ENCODE assay signal across 17 cellular contexts in genomic region chr14:80862983-80863382, GRCh38.
DNase-seq lines count a peak whose midpoint lies in the region; ATAC-seq and TF ChIP-seq lines count a peak whose summit lies in the region.
"Had no signal": no experiment of that assay in that cellular context is flagged by ENCODE, and none has a peak within 500 bp of the region (broad histone marks: within the 10 kb centered on the region; RNA-seq: fewer than 3 reads in every experiment).

No MANE protein-coding gene starts in this region.

- H4K20me1 ChIP-seq in DND-41 (ENCODE audit: insufficient read depth, low read length): no peaks in the 10 kb centered on the region

- H3K4me3 ChIP-seq in DND-41 (ENCODE audit: low read depth in 1 of 2, low read length in 2 of 2): no peak overlapping the region
- no peak overlapping the region for H3K4me3 ChIP-seq in choroid plexus epithelial cell (ENCODE audit: low read depth, low read length)
- H3K4me3 ChIP-seq: left lung, upper lobe of left lung had no signal

- peaks cover 6% of the 10 kb centered on the region for H3K9me3 Mint-ChIP-seq in neural crest cell
- H3K9me3 Mint-ChIP-seq in stimulated activated memory B cell treated with anti-CD40 and anti-IgM and Interleukin-4, amounts not matched to agents 10 μg/mL and 1 μg/mL and 100 μg/mL, for 72 hours: peaks cover 7% of the 10 kb centered on the region

- H3K4me1 Mint-ChIP-seq in neural crest cell: no peaks in the 10 kb centered on the region
- H3K4me1 Mint-ChIP-seq in stimulated activated memory B cell treated with anti-CD40 and anti-IgM and Interleukin-4, amounts not matched to agents 10 μg/mL and 1 μg/mL and 100 μg/mL, for 72 hours: no peaks in the 10 kb centered on the region
- H3K4me1 Mint-ChIP-seq: activated naive CD4-positive, alpha-beta T cell treated with anti-CD3 and anti-CD28 coated beads, Interleukin-2, amount 50 U/mL, for 24 hours; naive thymus-derived CD8-positive, alpha-beta T cell; stimulated activated effector memory CD8-positive, alpha-beta T cell treated with anti-CD3 and anti-CD28 coated beads, Interleukin-12 subunit alpha, Interleukin-12 subunit beta, amount 100 ng/mL, for 72 hours; WTC11 had no signal

- no peak overlapping the region for H3K9ac ChIP-seq in DND-41 (ENCODE audit: low read depth, low read length)

- H3K4me3 Mint-ChIP-seq in neural crest cell: no peak overlapping the region
- no peak overlapping the region for H3K4me3 Mint-ChIP-seq in stimulated activated memory B cell treated with anti-CD40 and anti-IgM and Interleukin-4, amounts not matched to agents 10 μg/mL and 1 μg/mL and 100 μg/mL, for 72 hours
- H3K4me3 Mint-ChIP-seq: activated naive CD4-positive, alpha-beta T cell treated with anti-CD3 and anti-CD28 coated beads, Interleukin-2, amount 50 U/mL, for 24 hours; naive thymus-derived CD8-positive, alpha-beta T cell; stimulated activated effector memory CD8-positive, alpha-beta T cell treated with anti-CD3 and anti-CD28 coated beads, Interleukin-12 subunit alpha, Interleukin-12 subunit beta, amount 100 ng/mL, for 72 hours; WTC11 had no signal

- no peaks in the 10 kb centered on the region for H3K27me3 Mint-ChIP-seq in neural crest cell (ENCODE audit: low read depth)
- no peaks in the 10 kb centered on the region for H3K27me3 Mint-ChIP-seq in stimulated activated memory B cell treated with anti-CD40 and anti-IgM and Interleukin-4, amounts not matched to agents 10 μg/mL and 1 μg/mL and 100 μg/mL, for 72 hours
- H3K27me3 Mint-ChIP-seq: activated naive CD4-positive, alpha-beta T cell treated with anti-CD3 and anti-CD28 coated beads, Interleukin-2, amount 50 U/mL, for 24 hours; naive thymus-derived CD8-positive, alpha-beta T cell had no signal

- H3K4me1 ChIP-seq in DND-41 (ENCODE audit: insufficient read depth, low read length): no peaks in the 10 kb centered on the region
- H3K4me1 ChIP-seq: left lung, upper lobe of left lung had no signal

- no peak for ATAC-seq in DND-41 (ENCODE audit: insufficient read depth, low read depth)
- no peak for ATAC-seq in stimulated activated memory B cell treated with anti-CD40 and anti-IgM and Interleukin-4, amounts not matched to agents 10 μg/mL and 1 μg/mL and 100 μg/mL, for 72 hours
- ATAC-seq: left lung; naive thymus-derived CD8-positive, alpha-beta T cell; right cardiac atrium; stimulated activated effector memory CD8-positive, alpha-beta T cell treated with anti-CD3 and anti-CD28 coated beads, Interleukin-12 subunit alpha, Interleukin-12 subunit beta, amount 100 ng/mL, for 72 hours; WTC11 had no signal

- H3K9me3 ChIP-seq in DND-41 (ENCODE audit: insufficient read depth, low read length, severe bottlenecking): peaks cover 4% of the 10 kb centered on the region

- no peak for DNase-seq in DND-41
- peak; percentile 16 for DNase-seq in NAMALWA (ENCODE audit: low spot score)
- DNase-seq in choroid plexus epithelial cell (ENCODE audit: low read depth): peak; percentile 19
- no peak for DNase-seq in neural crest cell (ENCODE audit: low read depth, low spot score)
- DNase-seq in cortex of kidney (lab: John Stamatoyannopoulos, UW): no peak
- DNase-seq in NCI-H2227 (lab: John Stamatoyannopoulos, UW; ENCODE audit: unreplicated experiment): no peak
- DNase-seq: central memory CD4-positive, alpha-beta T cell; left lung; naive thymus-derived CD8-positive, alpha-beta T cell; NK-92 treated with Interleukin-12 subunit alpha and Interleukin-12 subunit beta, amount 100 ng/mL, for 24 hours; right cardiac atrium; stimulated activated CD4-positive, alpha-beta T cell treated with anti-CD3 and anti-CD28 coated beads, Interleukin-4, amount 100 ng/mL, for 24 hours; upper lobe of left lung had no signal

- peaks cover 37% of the 10 kb centered on the region for H3K36me3 ChIP-seq in DND-41 (ENCODE audit: insufficient read depth, low read length)
- H3K36me3 ChIP-seq: left lung, upper lobe of left lung had no signal

- peak; percentile 44 for TF ChIP-seq CTCF in DND-41 (IDR thresholded peaks at IDR 0.05; ENCODE audit: borderline replicate concordance, extremely low read depth, low read length, poor library complexity, severe bottlenecking)
- peak; percentile 36 for TF ChIP-seq CTCF in choroid plexus epithelial cell (conservative IDR thresholded peaks at IDR 0.05; ENCODE audit: low read depth, low read length)
- TF ChIP-seq CTCF in neural crest cell (conservative IDR thresholded peaks at IDR 0.05): peak; percentile 51

- no peak overlapping the region for H3K27ac ChIP-seq in DND-41 (ENCODE audit: low read length)
- H3K27ac ChIP-seq: left lung, upper lobe of left lung had no signal

- H3K4me2 ChIP-seq in DND-41 (ENCODE audit: insufficient read depth, low read length): no peak overlapping the region

- H3K27me3 ChIP-seq in DND-41 (ENCODE audit: insufficient read depth, low read length, poor library complexity): no peaks in the 10 kb centered on the region
- H3K27me3 ChIP-seq: left lung, upper lobe of left lung had no signal

- no peak overlapping the region for H2AFZ ChIP-seq in DND-41 (ENCODE audit: low read depth, low read length)

- peak overlapping the region; percentile 68 for H3K27ac Mint-ChIP-seq in neural crest cell (ENCODE audit: unreplicated experiment)
- no peak overlapping the region for H3K27ac Mint-ChIP-seq in stimulated activated memory B cell treated with anti-CD40 and anti-IgM and Interleukin-4, amounts not matched to agents 10 μg/mL and 1 μg/mL and 100 μg/mL, for 72 hours
- H3K27ac Mint-ChIP-seq: activated naive CD4-positive, alpha-beta T cell treated with anti-CD3 and anti-CD28 coated beads, Interleukin-2, amount 50 U/mL, for 24 hours; stimulated activated effector memory CD8-positive, alpha-beta T cell treated with anti-CD3 and anti-CD28 coated beads, Interleukin-12 subunit alpha, Interleukin-12 subunit beta, amount 100 ng/mL, for 72 hours; WTC11 had no signal

- H3K36me3 Mint-ChIP-seq in neural crest cell (ENCODE audit: low read depth): peaks cover 13% of the 10 kb centered on the region
- H3K36me3 Mint-ChIP-seq in stimulated activated memory B cell treated with anti-CD40 and anti-IgM and Interleukin-4, amounts not matched to agents 10 μg/mL and 1 μg/mL and 100 μg/mL, for 72 hours: peaks cover 8% of the 10 kb centered on the region
- H3K36me3 Mint-ChIP-seq: stimulated activated effector memory CD8-positive, alpha-beta T cell treated with anti-CD3 and anti-CD28 coated beads, Interleukin-12 subunit alpha, Interleukin-12 subunit beta, amount 100 ng/mL, for 72 hours had no signal

- H3K79me2 ChIP-seq in DND-41 (ENCODE audit: insufficient read depth, low read length): peaks cover 22% of the 10 kb centered on the region

Comparison
In these comparisons a context has a peak if more than half of its experiments do, and no peak if none do; other contexts are left out.
1. DNase-seq: peak in NAMALWA (single experiment) and choroid plexus epithelial cell (single experiment); none in DND-41 (single experiment), neural crest cell (single experiment), cortex of kidney (single experiment) and NCI-H2227 (single experiment).
2. Peak in every context shown above with its lines, with median percentiles within 50 percentile points of each other: CTCF ChIP-seq.